1 cellular context compared by ENCODE assay signal in genomic region chr12:57583008-57583831, GRCh38.
TF ChIP-seq lines count a peak whose summit lies in the region.

No MANE protein-coding gene starts in this region.

TF ChIP-seq in K562, 482 proteins besides CTCF, POLR2A, EP300 and RAD21 (continued from another document):
- no peak for TF ChIP-seq ZNF318 (IDR thresholded peaks at IDR 0.05; ENCODE audit: borderline replicate concordance in 1 of 2, low read depth in 1 of 2)
- TF ChIP-seq RB1 (IDR thresholded peaks at IDR 0.05; ENCODE audit: low read depth), result peak; percentile 70
- TF ChIP-seq, protein P1, sequence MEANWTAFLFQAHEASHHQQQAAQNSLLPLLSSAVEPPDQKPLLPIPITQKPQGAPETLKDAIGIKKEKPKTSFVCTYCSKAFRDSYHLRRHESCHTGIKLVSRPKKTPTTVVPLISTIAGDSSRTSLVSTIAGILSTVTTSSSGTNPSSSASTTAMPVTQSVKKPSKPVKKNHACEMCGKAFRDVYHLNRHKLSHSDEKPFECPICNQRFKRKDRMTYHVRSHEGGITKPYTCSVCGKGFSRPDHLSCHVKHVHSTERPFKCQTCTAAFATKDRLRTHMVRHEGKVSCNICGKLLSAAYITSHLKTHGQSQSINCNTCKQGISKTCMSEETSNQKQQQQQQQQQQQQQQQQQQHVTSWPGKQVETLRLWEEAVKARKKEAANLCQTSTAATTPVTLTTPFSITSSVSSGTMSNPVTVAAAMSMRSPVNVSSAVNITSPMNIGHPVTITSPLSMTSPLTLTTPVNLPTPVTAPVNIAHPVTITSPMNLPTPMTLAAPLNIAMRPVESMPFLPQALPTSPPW (CRISPR knock-in tag; IDR thresholded peaks at IDR 0.05), result peak; percentile 56
- peak; percentile 56 for TF ChIP-seq ZEB2 (IDR thresholded peaks at IDR 0.05)
TF ChIP-seq in K562: peak in this region for 50.
